Comparison of ENCODE assay signal across 15 cellular contexts in genomic region chr4:54359919-54360650, GRCh38.
"Had no signal": no experiment of that assay in that cellular context is flagged by ENCODE, and none has a peak within 500 bp of the region (broad histone marks: within the 10 kb centered on the region; RNA-seq: fewer than 3 reads in every experiment).

No MANE protein-coding gene starts in this region.

- H3K4me3 ChIP-seq: body of pancreas, heart left ventricle, left lung, mucosa of descending colon, tibial artery, vagina had no signal

- ATAC-seq: body of pancreas; heart left ventricle; left lung; mucosa of descending colon; naive thymus-derived CD8-positive, alpha-beta T cell; right cardiac atrium; stimulated activated effector memory CD8-positive, alpha-beta T cell treated with anti-CD3 and anti-CD28 coated beads, Interleukin-12 subunit alpha, Interleukin-12 subunit beta, amount 100 ng/mL, for 72 hours had no signal

- H3K36me3 ChIP-seq: heart left ventricle, left lung, tibial artery, vagina, WERI-Rb-1 had no signal

- H3K9me3 ChIP-seq: body of pancreas, heart left ventricle, left lung, mucosa of descending colon, tibial artery, vagina had no signal

- H3K27me3 ChIP-seq: body of pancreas, heart left ventricle, left lung, tibial artery, vagina had no signal

- H3K4me1 ChIP-seq: body of pancreas, heart left ventricle, left lung, tibial artery, vagina had no signal

- DNase-seq: activated CD4-positive, alpha-beta T cell treated with anti-CD3 and anti-CD28 coated beads for 4 hours; activated effector memory CD4-positive, alpha-beta T cell treated with Interleukin-2 at 50 U/mL for 16 hours; amniotic stem cell; body of pancreas; effector memory CD4-positive, alpha-beta T cell; heart left ventricle; left lung; mucosa of descending colon; naive thymus-derived CD8-positive, alpha-beta T cell; right cardiac atrium; tibial artery; WERI-Rb-1 had no signal

- H3K9me3 Mint-ChIP-seq: activated naive CD4-positive, alpha-beta T cell treated with anti-CD3 and anti-CD28 coated beads, Interleukin-2, amount 50 U/mL, for 24 hours; stimulated activated effector memory CD8-positive, alpha-beta T cell treated with anti-CD3 and anti-CD28 coated beads, Interleukin-12 subunit alpha, Interleukin-12 subunit beta, amount 100 ng/mL, for 72 hours had no signal

- H3K27ac Mint-ChIP-seq: naive thymus-derived CD8-positive, alpha-beta T cell; stimulated activated effector memory CD8-positive, alpha-beta T cell treated with anti-CD3 and anti-CD28 coated beads, Interleukin-12 subunit alpha, Interleukin-12 subunit beta, amount 100 ng/mL, for 72 hours had no signal

- H3K27ac ChIP-seq: body of pancreas, heart left ventricle, left lung, tibial artery, vagina, WERI-Rb-1 had no signal

- H3K36me3 Mint-ChIP-seq: activated naive CD4-positive, alpha-beta T cell treated with anti-CD3 and anti-CD28 coated beads, Interleukin-2, amount 50 U/mL, for 24 hours; naive thymus-derived CD8-positive, alpha-beta T cell; stimulated activated effector memory CD8-positive, alpha-beta T cell treated with anti-CD3 and anti-CD28 coated beads, Interleukin-12 subunit alpha, Interleukin-12 subunit beta, amount 100 ng/mL, for 72 hours had no signal
